9 cellular contexts compared by ENCODE assay signal in genomic region chr19:15672580-15673175, GRCh38. TPM values are rescaled to one million over a fixed set of nuclear protein-coding genes. Genes with fewer than 3 reads are reported as not detected.
DNase-seq lines count a peak whose midpoint lies in the region; ATAC-seq, FAIRE-seq and TF ChIP-seq lines count a peak whose summit lies in the region.
"Had no signal": no experiment of that assay in that cellular context is flagged by ENCODE, and none has a peak within 500 bp of the region (broad histone marks: within the 10 kb centered on the region; RNA-seq: fewer than 3 reads in every experiment).

CYP4F12 (plus strand) TSS chr19:15673087; CDS start chr19:15673530, 443 bp downstream.

- in situ Hi-C loops in GM12878 (cut with MboI) = loop anchor here (5.0 kb wide), 1 partner anchor 105 kb away; no protein-coding TSS in a partner anchor

- CTCF ChIA-PET in GM12878 (lab: Yijun Ruan, JAX) = no interaction called here

- H3K36me3 ChIP-seq in GM12878 (ENCODE audit: control insufficient read depth in 2 of 2, insufficient read depth in 2 of 2, low read length in 1 of 2) = no peaks in the 10 kb centered on the region
- H3K36me3 ChIP-seq in vagina = no peaks in the 10 kb centered on the region

- H3K4me3 ChIP-seq in GM12878 = no peak within 1 kb of the TSS
- H3K4me3 ChIP-seq in vagina = peak within 1 kb of the TSS; percentile 26 to 35

- H2AFZ ChIP-seq in GM12878 (ENCODE audit: control insufficient read depth, low read depth, low read length) = no peak within 1 kb of the TSS

- H3K27me3 ChIP-seq in GM12878 (replicated peaks in 1 of 2; ENCODE audit: control insufficient read depth in 2 of 2, insufficient read depth in 2 of 2, low read length in 1 of 2) (no peaks in the 10 kb centered on the region), vagina (no peaks in the 10 kb centered on the region)

- no peak for TF ChIP-seq EP300 in GM12878 (IDR thresholded peaks at IDR 0.05; ENCODE audit: borderline replicate concordance in 1 of 2, control insufficient read depth in 1 of 2, low read depth in 2 of 2, low read length in 2 of 2)

- H3K79me2 ChIP-seq in GM12878 (ENCODE audit: control insufficient read depth, insufficient read depth, low read length) = no peaks in the 10 kb centered on the region

- no peak for FAIRE-seq in GM12878 (lab: Jason Lieb, UNC)

- H3K9ac ChIP-seq in GM12878 (ENCODE audit: control insufficient read depth, insufficient read depth, low read length) = no peak within 1 kb of the TSS

- TF ChIP-seq POLR2A in GM12878 (IDR thresholded peaks at IDR 0.05; ENCODE audit: low read depth, low read length) (no peak), vagina (IDR thresholded peaks at IDR 0.05) (no peak)

- intact Hi-C loops in GM12878 (cut with micrococcal nuclease; ENCODE audit: unreplicated experiment) = no loop called here
- intact Hi-C loops in vagina (cut with DNase I) = no loop called here

- TF ChIP-seq CTCF in GM12878 (IDR thresholded peaks at IDR 0.05 in 2 of 3, conservative IDR thresholded peaks at IDR 0.05 in 1 of 3; ENCODE audit: control insufficient read depth in 2 of 3, extremely low read depth in 1 of 3, insufficient read depth in 1 of 3, low read depth in 3 of 3, low read length in 3 of 3) (no peak), vagina (IDR thresholded peaks at IDR 0.05) (no peak)

- no peak for TF ChIP-seq RAD21 in GM12878 (IDR thresholded peaks at IDR 0.05; ENCODE audit: insufficient read depth, low read depth, low read length)

- BruUV-seq in GM12878 (replicated peaks; lab: Mats Ljungman, UMichigan) = no TSS peak

- H3K4me1 ChIP-seq in GM12878 (ENCODE audit: control insufficient read depth, insufficient read depth, low read length) (no peaks in the 10 kb centered on the region), vagina (peaks cover 38% of the 10 kb centered on the region)

- H3K9me3 ChIP-seq in GM12878 (replicated peaks; ENCODE audit: control insufficient read depth, insufficient read depth, low read length) (no peaks in the 10 kb centered on the region), vagina (no peaks in the 10 kb centered on the region)

- H3K4me2 ChIP-seq in GM12878 (ENCODE audit: control insufficient read depth, insufficient read depth) = no peak within 1 kb of the TSS

- ATAC-seq in GM12878 = peak; percentile 46
- ATAC-seq in GM19455 (IDR thresholded peaks at IDR 0.05; ENCODE audit: unreplicated experiment) = no peak
- ATAC-seq in HG03442 (IDR thresholded peaks at IDR 0.05; ENCODE audit: unreplicated experiment) = no peak
- no peak for ATAC-seq in HG02870 (IDR thresholded peaks at IDR 0.05; ENCODE audit: unreplicated experiment)

- WGBS in GM12878 (ENCODE audit: insufficient coverage, insufficient replicate concordance, low lambda C conversion rate, missing lambda C conversion rate) = 5% methylated on average over 6 of the region's 6 CpGs

- RAD21 ChIA-PET in GM12878 (lab: Charles Lee; ENCODE audit: unreplicated experiment) = no interaction called here

- POLR2A ChIA-PET in GM12878 (lab: Charles Lee) = no interaction called here

- no peaks in the 10 kb centered on the region for H4K20me1 ChIP-seq in GM12878 (ENCODE audit: control insufficient read depth, insufficient read depth)

- DNase-seq in stimulated activated CD4-positive, alpha-beta T cell treated with anti-CD3 and anti-CD28 coated beads, Interleukin-1b, Interleukin-23, amount 100 ng/mL, for 48 hours = peak; percentile 9
- no peak for DNase-seq in stimulated activated CD4-positive, alpha-beta T cell treated with anti-CD3 and anti-CD28 coated beads, Interleukin-4, amount 100 ng/mL, for 24 hours
- no peak for DNase-seq in GM12878 (ENCODE audit: low read depth, low spot score)
- DNase-seq in medulla oblongata (ENCODE audit: extremely low spot score) = peak; percentile 7
- DNase-seq in vagina (ENCODE audit: extremely low spot score in 2 of 2) = peak; percentile 93 to 95
- DNase-seq: DMS79 treated with DMSO at 0.1 percent for 48 hours had no signal

- SMC1A ChIA-PET in GM12878 (lab: Charles Lee; ENCODE audit: uncharacterized antibody, unreplicated experiment) = no interaction called here

- no peak within 1 kb of the TSS for H3K27ac ChIP-seq in GM12878 (ENCODE audit: control insufficient read depth, insufficient read depth)
- peak within 1 kb of the TSS; percentile 70 for H3K27ac ChIP-seq in vagina

TF ChIP-seq in GM12878, 131 proteins besides CTCF, POLR2A, EP300 and RAD21 (continues in another document):
- no peak for TF ChIP-seq BCL3 (IDR thresholded peaks at IDR 0.05; ENCODE audit: borderline replicate concordance, insufficient read depth, low read depth, low read length, poor library complexity, severe bottlenecking)
- TF ChIP-seq ZNF592 (IDR thresholded peaks at IDR 0.05) = no peak
- no peak for TF ChIP-seq STAT3 (IDR thresholded peaks at IDR 0.05; ENCODE audit: low read depth, low read length)
- no peak for TF ChIP-seq MXI1 (IDR thresholded peaks at IDR 0.05; ENCODE audit: low read depth, low read length)
- TF ChIP-seq SREBF2 (IDR thresholded peaks at IDR 0.05; ENCODE audit: low read length) = no peak

RNA-seq across cellular contexts. Expression of gene CYP4F12, which starts in this region (rescaled TPM):
- total RNA-seq in GM12878 (2013; cell fraction: nucleolus; rRNA removed) = 0.65 and 0.69 TPM in 2 replicates
- total RNA-seq in GM12878 (2014; rRNA removed) = not detected in 2 replicates
- total RNA-seq in GM12878 (2014; rRNA removed; fragmentation: Illumina TruSeq; extraction: Trizol) = not detected in 2 replicates
- not detected in 2 replicates for total RNA-seq in GM12878 (2021)
- polyA plus RNA-seq in GM12878 (2011; ENCODE audit: low read depth) = 0.14 TPM
- 0.20 TPM in 2 replicates for polyA plus RNA-seq in GM12878 (2011; rRNA removed)
- polyA plus RNA-seq in GM12878 (2011; cell fraction: cytosol; rRNA removed) = 0.28 and 0.30 TPM in 2 replicates
- 3.6 and 3.7 TPM in 2 replicates for polyA plus RNA-seq in GM12878 (2011; cell fraction: nucleus; rRNA removed)
- 0.07 and 0.25 TPM in 2 replicates for polyA plus RNA-seq in GM12878 (2012)
- not detected in 2 replicates for polyA plus RNA-seq in GM12878 (2014; fragmentation: Illumina TruSeq; extraction: Trizol)
- not detected for polyA plus RNA-seq in GM12878 (2014; fragmentation: Nextera tagmentation; extraction: Ambion mirVana)
- polyA plus RNA-seq in GM12878 (2014; rRNA removed) = 0.12 TPM in 1 of 2 replicates, not detected in the other
- polyA plus RNA-seq in GM12878 (2016; fragmentation: Nextera tagmentation; extraction: Ambion mirVana) = not detected
- polyA minus RNA-seq in GM12878 (2011; rRNA and poly(A)+ RNA removed) = 0.15 and 0.37 TPM in 2 replicates
- polyA minus RNA-seq in GM12878 (2011; cell fraction: cytosol; rRNA and poly(A)+ RNA removed) = not detected in 2 replicates
- 0.96 and 1.5 TPM in 2 replicates for polyA minus RNA-seq in GM12878 (2011; cell fraction: nucleus; rRNA and poly(A)+ RNA removed)
- total RNA-seq in vagina = 76.1 TPM

Comparison
In these comparisons a context has a peak if more than half of its experiments do, and no peak if none do; other contexts are left out.
1. RNA of gene CYP4F12 (total RNA-seq): 76.1 TPM in vagina (single experiment); 0.65 to 0.69 TPM in GM12878; every median in the first group is over 10 times any median in the second.
2. DNase-seq: peak in stimulated activated CD4-positive, alpha-beta T cell treated with anti-CD3 and anti-CD28 coated beads, Interleukin-1b, Interleukin-23, amount 100 ng/mL, for 48 hours (single experiment), medulla oblongata (single experiment) and vagina (2 of 2); none in stimulated activated CD4-positive, alpha-beta T cell treated with anti-CD3 and anti-CD28 coated beads, Interleukin-4, amount 100 ng/mL, for 24 hours (single experiment) and GM12878 (single experiment).